Comparison of ENCODE assay signal across 8 cellular contexts in genomic region chr7:83947260-83947659, GRCh38.
A peak's percentile ranks its signal among the peaks of the same experiment; 100 is the strongest.
DNase-seq lines count a peak whose midpoint lies in the region; ATAC-seq, FAIRE-seq and TF ChIP-seq lines count a peak whose summit lies in the region.

No MANE protein-coding gene starts in this region.

- TF ChIP-seq POLR2A in HepG2 (IDR thresholded peaks at IDR 0.05; ENCODE audit: insufficient read depth in 1 of 2, low read depth in 2 of 2, low read length in 2 of 2): no peak

- TF ChIP-seq EP300 in HepG2 (IDR thresholded peaks at IDR 0.05; ENCODE audit: low read depth in 2 of 2, low read length in 2 of 2): no peak
- TF ChIP-seq EP300 in HepG2 (CRISPR knock-in tag; IDR thresholded peaks at IDR 0.05; ENCODE audit: borderline replicate concordance): no peak

- intact Hi-C loops in Caco-2 (cut with micrococcal nuclease; ENCODE audit: unreplicated experiment) (loop anchor here (1.0 kb wide), 1 partner anchor 11 kb away; no protein-coding TSS in a partner anchor), HepG2 (cut with micrococcal nuclease; ENCODE audit: unreplicated experiment) (no loop called here), left ventricle myocardium superior (cut with micrococcal nuclease) (no loop called here)

- CTCF ChIA-PET in Caco-2 (lab: Charles Lee): interaction anchor here (1.7 kb wide), 1 partner anchor 9 kb away, joined by 6 read pairs; no protein-coding TSS in a partner anchor
- CTCF ChIA-PET in HepG2 (lab: Yijun Ruan, JAX; ENCODE audit: low intra/inter-chr PET ratio, low total read pairs): interaction anchor here (0.7 kb wide), 1 partner anchor 11 kb away, joined by 5 read pairs; no protein-coding TSS in a partner anchor

- in situ Hi-C loops in HepG2 (cut with HindIII; ENCODE audit: extremely low pct_ligation_motif_present, low pct_unique_long_range_greater_than_20kb): no loop called here

- WGBS in HepG2 (ENCODE audit: low lambda C conversion rate): 6% methylated on average over 2 of the region's 2 CpGs

- no peaks in the 10 kb centered on the region for H4K20me1 ChIP-seq in HepG2 (ENCODE audit: insufficient read depth, low read length)

- H3K4me1 ChIP-seq in Caco-2 (0 out of 2 replicates have a peak, but pooled peaks cover 3% of the 10 kb centered on the region), HepG2 (ENCODE audit: insufficient read depth, low read length) (no peaks in the 10 kb centered on the region)

- DNase-seq in Caco-2 (peak; percentile 46 to 57), HepG2 (ENCODE audit: low spot score) (peak; percentile 5), left ventricle myocardium superior (no peak)
- peak; percentile 29 for DNase-seq in Jurkat, Clone E6-1 (ENCODE audit: low read depth, low spot score)

- H3K9ac ChIP-seq in HepG2 (ENCODE audit: insufficient read depth, low read depth, low read length): no peak overlapping the region

- no peaks in the 10 kb centered on the region for H3K9me3 ChIP-seq in Caco-2
- no peaks in the 10 kb centered on the region for H3K9me3 ChIP-seq in HepG2 (ENCODE audit: low read length)

- no peaks in the 10 kb centered on the region for H3K9me3 Mint-ChIP-seq in Caco-2 (ENCODE audit: unreplicated experiment)
- no peaks in the 10 kb centered on the region for H3K9me3 Mint-ChIP-seq in stimulated activated memory B cell treated with anti-CD40 and anti-IgM and Interleukin-4, amounts not matched to agents 10 μg/mL and 1 μg/mL and 100 μg/mL, for 72 hours

- FAIRE-seq in HepG2 (lab: Jason Lieb, UNC): no peak

- no peak overlapping the region for H3K27ac ChIP-seq in VCaP
- no peak overlapping the region for H3K27ac ChIP-seq in HepG2 (ENCODE audit: extremely low read length, insufficient read depth, low read length)

- peak in 1 of 2 experiments; percentile 63 for TF ChIP-seq CTCF in Caco-2 (IDR thresholded peaks at IDR 0.05; ENCODE audit: insufficient read depth in 1 of 2, low read depth in 1 of 2, low read length in 1 of 2, severe bottlenecking in 1 of 2, unreplicated experiment in 1 of 2)
- peak; percentile 79 for TF ChIP-seq CTCF in VCaP (conservative IDR thresholded peaks at IDR 0.05)
- peak; percentile 59 for TF ChIP-seq CTCF in HepG2 (CRISPR knock-in tag; IDR thresholded peaks at IDR 0.05)

- no peaks in the 10 kb centered on the region for H3K79me2 ChIP-seq in HepG2 (ENCODE audit: insufficient read depth, low read length)

- H3K27ac Mint-ChIP-seq in Caco-2 (ENCODE audit: unreplicated experiment): no peak overlapping the region
- H3K27ac Mint-ChIP-seq in stimulated activated memory B cell treated with anti-CD40 and anti-IgM and Interleukin-4, amounts not matched to agents 10 μg/mL and 1 μg/mL and 100 μg/mL, for 72 hours: no peak overlapping the region

- no peak overlapping the region for H3K4me3 Mint-ChIP-seq in Caco-2 (ENCODE audit: unreplicated experiment)
- H3K4me3 Mint-ChIP-seq in stimulated activated memory B cell treated with anti-CD40 and anti-IgM and Interleukin-4, amounts not matched to agents 10 μg/mL and 1 μg/mL and 100 μg/mL, for 72 hours: no peak overlapping the region

- no peak overlapping the region for H3K4me2 ChIP-seq in HepG2 (ENCODE audit: low read depth, low read length)

- TF ChIP-seq RAD21 in HepG2 (CRISPR knock-in tag; IDR thresholded peaks at IDR 0.05): no peak

- no TSS peak for BruUV-seq in Caco-2 (replicated peaks; lab: Mats Ljungman, UMichigan)
- BruUV-seq in HepG2 (replicated peaks; lab: Mats Ljungman, UMichigan): no TSS peak

- no peak overlapping the region for H3K4me3 ChIP-seq in Caco-2 (ENCODE audit: low read depth, low read length)
- H3K4me3 ChIP-seq in Jurkat, Clone E6-1 (ENCODE audit: low read length): no peak overlapping the region
- H3K4me3 ChIP-seq in HepG2 (replicated peaks in 1 of 3; ENCODE audit: insufficient read depth in 1 of 3, low read depth in 2 of 3, low read length in 3 of 3): no peak overlapping the region

- H3K4me1 Mint-ChIP-seq in Caco-2 (ENCODE audit: low read depth, unreplicated experiment): no peaks in the 10 kb centered on the region
- H3K4me1 Mint-ChIP-seq in stimulated activated memory B cell treated with anti-CD40 and anti-IgM and Interleukin-4, amounts not matched to agents 10 μg/mL and 1 μg/mL and 100 μg/mL, for 72 hours: no peaks in the 10 kb centered on the region

- H3K36me3 ChIP-seq in Caco-2 (ENCODE audit: control insufficient read depth, insufficient read depth, low read length): no peaks in the 10 kb centered on the region
- no peaks in the 10 kb centered on the region for H3K36me3 ChIP-seq in HepG2 (replicated peaks in 1 of 2; ENCODE audit: control insufficient read depth in 1 of 2, insufficient read depth in 2 of 2, low read length in 2 of 2)

- no peaks in the 10 kb centered on the region for H3K36me3 Mint-ChIP-seq in Caco-2 (ENCODE audit: insufficient read depth, unreplicated experiment)
- H3K36me3 Mint-ChIP-seq in stimulated activated memory B cell treated with anti-CD40 and anti-IgM and Interleukin-4, amounts not matched to agents 10 μg/mL and 1 μg/mL and 100 μg/mL, for 72 hours: no peaks in the 10 kb centered on the region

- no peaks in the 10 kb centered on the region for H3K27me3 Mint-ChIP-seq in Caco-2 (ENCODE audit: insufficient read depth, unreplicated experiment)
- H3K27me3 Mint-ChIP-seq in stimulated activated memory B cell treated with anti-CD40 and anti-IgM and Interleukin-4, amounts not matched to agents 10 μg/mL and 1 μg/mL and 100 μg/mL, for 72 hours: no peaks in the 10 kb centered on the region

- no peak overlapping the region for H2AFZ ChIP-seq in HepG2 (ENCODE audit: low read length)

- POLR2A ChIA-PET in Caco-2 (lab: Charles Lee) (no interaction called here), HepG2 (lab: Yijun Ruan, JAX) (no interaction called here)

- ATAC-seq in GM19351 (IDR thresholded peaks at IDR 0.05; ENCODE audit: unreplicated experiment) (peak; percentile 89), HepG2 (peak; percentile 94), left ventricle myocardium superior (no peak), HG02571 (IDR thresholded peaks at IDR 0.05; ENCODE audit: unreplicated experiment) (no peak)
- ATAC-seq in stimulated activated memory B cell treated with anti-CD40 and anti-IgM and Interleukin-4, amounts not matched to agents 10 μg/mL and 1 μg/mL and 100 μg/mL, for 72 hours: no peak

- H3K27me3 ChIP-seq in Caco-2 (replicated peaks; ENCODE audit: control insufficient read depth, insufficient read depth, low read length) (no peaks in the 10 kb centered on the region), HepG2 (ENCODE audit: control insufficient read depth in 1 of 2, insufficient read depth in 2 of 2, low read length in 2 of 2) (no peaks in the 10 kb centered on the region)

TF ChIP-seq in HepG2, 621 proteins besides CTCF, POLR2A, EP300 and RAD21:
- TF ChIP-seq NRL (CRISPR knock-in tag; IDR thresholded peaks at IDR 0.05; ENCODE audit: borderline replicate concordance): no peak
- TF ChIP-seq STAG1 (CRISPR knock-in tag; IDR thresholded peaks at IDR 0.05): peak; percentile 19; the same call in 1 of the 2 replicates

Comparison
In these comparisons a context has a peak if more than half of its experiments do, and no peak if none do; other contexts are left out.
1. ATAC-seq: peak in GM19351 (single experiment) and HepG2 (single experiment); none in stimulated activated memory B cell treated with anti-CD40 and anti-IgM and Interleukin-4, amounts not matched to agents 10 μg/mL and 1 μg/mL and 100 μg/mL, for 72 hours (single experiment), left ventricle myocardium superior (single experiment) and HG02571 (single experiment).